ENCODE assay signal across 22 cellular contexts in the genomic region with DNA sequence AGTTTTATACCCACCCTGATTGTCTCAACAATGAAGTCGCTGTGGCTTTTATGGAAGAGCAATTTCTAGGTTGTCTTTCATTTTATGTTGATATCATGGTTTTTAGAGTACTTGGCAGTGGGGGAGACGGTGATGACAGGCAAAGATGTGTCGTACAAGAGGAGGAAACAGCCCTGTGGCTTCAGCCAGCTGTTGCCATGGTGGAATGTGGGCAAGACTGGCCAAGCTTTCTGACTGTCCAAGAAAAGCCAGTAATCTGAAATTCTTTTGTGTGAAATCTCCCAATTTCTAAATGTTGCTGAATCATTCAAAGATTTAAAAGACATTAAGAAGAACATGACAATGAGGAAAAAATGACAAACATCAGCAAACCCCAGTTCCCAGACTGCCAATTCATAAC. TPM values are rescaled to one million over a fixed set of nuclear protein-coding genes. Genes with fewer than 3 reads are reported as not detected.
"Had no signal": no experiment of that assay in that cellular context is flagged by ENCODE, and none has a peak within 500 bp of the region (broad histone marks: within the 10 kb centered on the region; RNA-seq: fewer than 3 reads in every experiment).

No MANE protein-coding gene starts in this region.

- H3K4me3 ChIP-seq: coronary artery, left lung, prostate gland, right atrium auricular region, tibial nerve, vagina had no signal

- H3K27me3 ChIP-seq: left lung, right atrium auricular region, tibial nerve, vagina had no signal

- DNase-seq: activated CD4-positive, alpha-beta T cell treated with anti-CD3 and anti-CD28 coated beads for 36 hours; activated CD4-positive, alpha-beta T cell treated with anti-CD3 and anti-CD28 coated beads, Interleukin-2, amount 50 U/mL, for 48 hours; activated naive CD4-positive, alpha-beta T cell treated with Interleukin-2 at 50 U/mL for 16 hours; activated T-cell treated with anti-CD3 and anti-CD28 coated beads for 4 hours; aorta; effector CD4-positive, alpha-beta T cell; foreskin melanocyte; head of caudate nucleus; kidney; left lung; midbrain; stimulated activated CD4-positive, alpha-beta T cell treated with anti-CD3 and anti-CD28 coated beads, Interleukin-2, amount 100 ng/mL, for 24 hours; stimulated activated naive CD4-positive, alpha-beta T cell treated with Interleukin-2 at 50 U/mL for 16 hours; T-helper 2 cell had no signal

- H3K4me1 ChIP-seq: left lung, prostate gland, right atrium auricular region, tibial nerve, vagina had no signal

- H3K4me3 Mint-ChIP-seq: activated CD4-positive, alpha-beta T cell treated with anti-CD3 and anti-CD28 coated beads for 36 hours; activated T-helper 1 cell treated with anti-CD3 and anti-CD28 coated beads, Interleukin-12 subunit alpha, Interleukin-12 subunit beta, Interleukin-2, Interleukin-4 antibody, amounts not matched to agents 30 ng/mL and 10 ng/mL and 1 ng/mL, durations not matched to agents 14 hours and 24 hours and 36 hours had no signal

- H3K27ac ChIP-seq: coronary artery, left lung, prostate gland, right atrium auricular region, tibial nerve, vagina had no signal

- ATAC-seq: activated CD4-positive, alpha-beta T cell treated with anti-CD3 and anti-CD28 coated beads for 36 hours; left lung had no signal

- H3K36me3 ChIP-seq: left lung, prostate gland, right atrium auricular region, tibial nerve, vagina had no signal

- H3K27ac Mint-ChIP-seq: activated CD4-positive, alpha-beta T cell treated with anti-CD3 and anti-CD28 coated beads for 36 hours; activated T-helper 1 cell treated with anti-CD3 and anti-CD28 coated beads, Interleukin-12 subunit alpha, Interleukin-12 subunit beta, Interleukin-2, Interleukin-4 antibody, amounts not matched to agents 30 ng/mL and 10 ng/mL and 1 ng/mL, durations not matched to agents 14 hours and 24 hours and 36 hours had no signal

- H3K9me3 ChIP-seq: prostate gland, right atrium auricular region, vagina had no signal

RNA-seq across cellular contexts. Expression of gene CYP24A1, which starts 57.2 kb away (rescaled TPM):
- total RNA-seq: activated T-helper 1 cell treated with anti-CD3 and anti-CD28 coated beads, Interleukin-12 subunit alpha, Interleukin-12 subunit beta, Interleukin-2, Interleukin-4 antibody, amounts not matched to agents 30 ng/mL and 10 ng/mL and 1 ng/mL, durations not matched to agents 14 hours and 24 hours and 36 hours; aorta; lung microvascular endothelial cell; osteocyte; tibial nerve had no signal
- polyA plus RNA-seq: aorta had no signal
